ENCODE assay signal across 9 cellular contexts in genomic region chr5:67301285-67301904, GRCh38.
A peak's percentile ranks its signal among the peaks of the same experiment; 100 is the strongest.
DNase-seq lines count a peak whose midpoint lies in the region; ATAC-seq and TF ChIP-seq lines count a peak whose summit lies in the region.
"Had no signal": no experiment of that assay in that cellular context is flagged by ENCODE, and none has a peak within 500 bp of the region (broad histone marks: within the 10 kb centered on the region; RNA-seq: fewer than 3 reads in every experiment).

No MANE protein-coding gene starts in this region.

- H3K4me3 ChIP-seq in tibial nerve (no peak overlapping the region), WERI-Rb-1 (ENCODE audit: low read depth, low read length) (no peak overlapping the region)

- H3K27me3 ChIP-seq in tibial nerve (no peaks in the 10 kb centered on the region), WERI-Rb-1 (ENCODE audit: insufficient read depth, low read depth, severe bottlenecking) (no peaks in the 10 kb centered on the region)

- H3K9me3 ChIP-seq in tibial nerve (no peaks in the 10 kb centered on the region), WERI-Rb-1 (ENCODE audit: severe bottlenecking) (no peaks in the 10 kb centered on the region)

- no peak for ATAC-seq in GM18517 (IDR thresholded peaks at IDR 0.05; ENCODE audit: unreplicated experiment)

- TF ChIP-seq EP300 in tibial nerve (IDR thresholded peaks at IDR 0.05) = peak; percentile 91 to 97

- 41 to 47% methylated on average over 8 of the region's 8 CpGs for WGBS in tibial nerve, 2 donors

- H3K4me1 ChIP-seq in tibial nerve = peaks cover 0 to 65% (median 25%) of the 10 kb centered on the region in 4 donors

- no peak for TF ChIP-seq POLR2A in tibial nerve (IDR thresholded peaks at IDR 0.05)

- H3K27ac ChIP-seq in tibial nerve (peak overlapping the region; percentile 62 to 90 (median 82)), WERI-Rb-1 (no peak overlapping the region)

- no peaks in the 10 kb centered on the region for H3K36me3 ChIP-seq in tibial nerve
- H3K36me3 ChIP-seq in WERI-Rb-1 = no peaks in the 10 kb centered on the region

- TF ChIP-seq CTCF in tibial nerve (IDR thresholded peaks at IDR 0.05) (peak in 1 of 5 experiments; percentile 8), WERI-Rb-1 (IDR thresholded peaks at IDR 0.05; ENCODE audit: low read depth, low read length) (no peak)

- DNase-seq in HS-5 (ENCODE audit: low read depth) = peak; percentile 80
- peak; percentile 77 for DNase-seq in astrocyte of the hippocampus (ENCODE audit: low read depth, low spot score)
- peak; percentile 95 for DNase-seq in kidney tubule cell (ENCODE audit: low spot score)
- DNase-seq in tibial nerve (ENCODE audit: low spot score in 2 of 2) = peak; percentile 68 to 90
- DNase-seq in NCI-H510A (lab: John Stamatoyannopoulos, UW) = no peak
- no peak for DNase-seq in inferior parietal cortex (ENCODE audit: extremely low spot score)
- no peak for DNase-seq in WERI-Rb-1
- DNase-seq: NCI-H1930 had no signal

Comparison
In these comparisons a context has a peak if more than half of its experiments do, and no peak if none do; other contexts are left out.
1. DNase-seq: peak in HS-5 (single experiment), astrocyte of the hippocampus (single experiment), kidney tubule cell (single experiment) and tibial nerve (2 of 2); none in NCI-H510A (single experiment), inferior parietal cortex (single experiment) and WERI-Rb-1 (single experiment).